In genomic region chr5:166166071-166166470, GRCh38 we compare ENCODE assay signal across 1 cellular context.
TF ChIP-seq lines count a peak whose summit lies in the region.

No MANE protein-coding gene starts in this region.

TF ChIP-seq in H1, 55 proteins besides CTCF, POLR2A, EP300 and RAD21 (continued from another document):
- TF ChIP-seq, protein P1, sequence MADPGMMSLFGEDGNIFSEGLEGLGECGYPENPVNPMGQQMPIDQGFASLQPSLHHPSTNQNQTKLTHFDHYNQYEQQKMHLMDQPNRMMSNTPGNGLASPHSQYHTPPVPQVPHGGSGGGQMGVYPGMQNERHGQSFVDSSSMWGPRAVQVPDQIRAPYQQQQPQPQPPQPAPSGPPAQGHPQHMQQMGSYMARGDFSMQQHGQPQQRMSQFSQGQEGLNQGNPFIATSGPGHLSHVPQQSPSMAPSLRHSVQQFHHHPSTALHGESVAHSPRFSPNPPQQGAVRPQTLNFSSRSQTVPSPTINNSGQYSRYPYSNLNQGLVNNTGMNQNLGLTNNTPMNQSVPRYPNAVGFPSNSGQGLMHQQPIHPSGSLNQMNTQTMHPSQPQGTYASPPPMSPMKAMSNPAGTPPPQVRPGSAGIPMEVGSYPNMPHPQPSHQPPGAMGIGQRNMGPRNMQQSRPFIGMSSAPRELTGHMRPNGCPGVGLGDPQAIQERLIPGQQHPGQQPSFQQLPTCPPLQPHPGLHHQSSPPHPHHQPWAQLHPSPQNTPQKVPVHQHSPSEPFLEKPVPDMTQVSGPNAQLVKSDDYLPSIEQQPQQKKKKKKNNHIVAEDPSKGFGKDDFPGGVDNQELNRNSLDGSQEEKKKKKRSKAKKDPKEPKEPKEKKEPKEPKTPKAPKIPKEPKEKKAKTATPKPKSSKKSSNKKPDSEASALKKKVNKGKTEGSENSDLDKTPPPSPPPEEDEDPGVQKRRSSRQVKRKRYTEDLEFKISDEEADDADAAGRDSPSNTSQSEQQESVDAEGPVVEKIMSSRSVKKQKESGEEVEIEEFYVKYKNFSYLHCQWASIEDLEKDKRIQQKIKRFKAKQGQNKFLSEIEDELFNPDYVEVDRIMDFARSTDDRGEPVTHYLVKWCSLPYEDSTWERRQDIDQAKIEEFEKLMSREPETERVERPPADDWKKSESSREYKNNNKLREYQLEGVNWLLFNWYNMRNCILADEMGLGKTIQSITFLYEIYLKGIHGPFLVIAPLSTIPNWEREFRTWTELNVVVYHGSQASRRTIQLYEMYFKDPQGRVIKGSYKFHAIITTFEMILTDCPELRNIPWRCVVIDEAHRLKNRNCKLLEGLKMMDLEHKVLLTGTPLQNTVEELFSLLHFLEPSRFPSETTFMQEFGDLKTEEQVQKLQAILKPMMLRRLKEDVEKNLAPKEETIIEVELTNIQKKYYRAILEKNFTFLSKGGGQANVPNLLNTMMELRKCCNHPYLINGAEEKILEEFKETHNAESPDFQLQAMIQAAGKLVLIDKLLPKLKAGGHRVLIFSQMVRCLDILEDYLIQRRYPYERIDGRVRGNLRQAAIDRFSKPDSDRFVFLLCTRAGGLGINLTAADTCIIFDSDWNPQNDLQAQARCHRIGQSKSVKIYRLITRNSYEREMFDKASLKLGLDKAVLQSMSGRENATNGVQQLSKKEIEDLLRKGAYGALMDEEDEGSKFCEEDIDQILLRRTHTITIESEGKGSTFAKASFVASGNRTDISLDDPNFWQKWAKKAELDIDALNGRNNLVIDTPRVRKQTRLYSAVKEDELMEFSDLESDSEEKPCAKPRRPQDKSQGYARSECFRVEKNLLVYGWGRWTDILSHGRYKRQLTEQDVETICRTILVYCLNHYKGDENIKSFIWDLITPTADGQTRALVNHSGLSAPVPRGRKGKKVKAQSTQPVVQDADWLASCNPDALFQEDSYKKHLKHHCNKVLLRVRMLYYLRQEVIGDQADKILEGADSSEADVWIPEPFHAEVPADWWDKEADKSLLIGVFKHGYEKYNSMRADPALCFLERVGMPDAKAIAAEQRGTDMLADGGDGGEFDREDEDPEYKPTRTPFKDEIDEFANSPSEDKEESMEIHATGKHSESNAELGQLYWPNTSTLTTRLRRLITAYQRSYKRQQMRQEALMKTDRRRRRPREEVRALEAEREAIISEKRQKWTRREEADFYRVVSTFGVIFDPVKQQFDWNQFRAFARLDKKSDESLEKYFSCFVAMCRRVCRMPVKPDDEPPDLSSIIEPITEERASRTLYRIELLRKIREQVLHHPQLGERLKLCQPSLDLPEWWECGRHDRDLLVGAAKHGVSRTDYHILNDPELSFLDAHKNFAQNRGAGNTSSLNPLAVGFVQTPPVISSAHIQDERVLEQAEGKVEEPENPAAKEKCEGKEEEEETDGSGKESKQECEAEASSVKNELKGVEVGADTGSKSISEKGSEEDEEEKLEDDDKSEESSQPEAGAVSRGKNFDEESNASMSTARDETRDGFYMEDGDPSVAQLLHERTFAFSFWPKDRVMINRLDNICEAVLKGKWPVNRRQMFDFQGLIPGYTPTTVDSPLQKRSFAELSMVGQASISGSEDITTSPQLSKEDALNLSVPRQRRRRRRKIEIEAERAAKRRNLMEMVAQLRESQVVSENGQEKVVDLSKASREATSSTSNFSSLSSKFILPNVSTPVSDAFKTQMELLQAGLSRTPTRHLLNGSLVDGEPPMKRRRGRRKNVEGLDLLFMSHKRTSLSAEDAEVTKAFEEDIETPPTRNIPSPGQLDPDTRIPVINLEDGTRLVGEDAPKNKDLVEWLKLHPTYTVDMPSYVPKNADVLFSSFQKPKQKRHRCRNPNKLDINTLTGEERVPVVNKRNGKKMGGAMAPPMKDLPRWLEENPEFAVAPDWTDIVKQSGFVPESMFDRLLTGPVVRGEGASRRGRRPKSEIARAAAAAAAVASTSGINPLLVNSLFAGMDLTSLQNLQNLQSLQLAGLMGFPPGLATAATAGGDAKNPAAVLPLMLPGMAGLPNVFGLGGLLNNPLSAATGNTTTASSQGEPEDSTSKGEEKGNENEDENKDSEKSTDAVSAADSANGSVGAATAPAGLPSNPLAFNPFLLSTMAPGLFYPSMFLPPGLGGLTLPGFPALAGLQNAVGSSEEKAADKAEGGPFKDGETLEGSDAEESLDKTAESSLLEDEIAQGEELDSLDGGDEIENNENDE (IDR thresholded peaks at IDR 0.05; ENCODE audit: insufficient replicate concordance, low read length) = peak; percentile 76
- TF ChIP-seq POU5F1 (IDR thresholded peaks at IDR 0.05; ENCODE audit: low read depth, low read length) (0 out of 2 replicates have a peak, but pooled peaks have one; percentile 37), CBX8 (IDR thresholded peaks at IDR 0.05; ENCODE audit: borderline replicate concordance, low read depth, low read length) (no peak), TCF12 (IDR thresholded peaks at IDR 0.05; ENCODE audit: low read depth, low read length) (no peak), NANOG (IDR thresholded peaks at IDR 0.05; ENCODE audit: insufficient read depth, low read depth, low read length, poor library complexity, severe bottlenecking) (peak; percentile 99), TBP (IDR thresholded peaks at IDR 0.05; ENCODE audit: low read depth, low read length) (no peak), ATF3 (IDR thresholded peaks at IDR 0.05; ENCODE audit: insufficient read depth, low read depth, low read length) (no peak), SUZ12 (IDR thresholded peaks at IDR 0.05; ENCODE audit: low read length) (no peak), TAF1 (IDR thresholded peaks at IDR 0.05; ENCODE audit: low read depth, low read length) (no peak), EGR1 (IDR thresholded peaks at IDR 0.05; ENCODE audit: borderline replicate concordance, low read depth, low read length) (no peak), BACH1 (IDR thresholded peaks at IDR 0.05; ENCODE audit: low read length) (no peak)
